Comparison of ENCODE assay signal across 2 cellular contexts in the genomic region with DNA sequence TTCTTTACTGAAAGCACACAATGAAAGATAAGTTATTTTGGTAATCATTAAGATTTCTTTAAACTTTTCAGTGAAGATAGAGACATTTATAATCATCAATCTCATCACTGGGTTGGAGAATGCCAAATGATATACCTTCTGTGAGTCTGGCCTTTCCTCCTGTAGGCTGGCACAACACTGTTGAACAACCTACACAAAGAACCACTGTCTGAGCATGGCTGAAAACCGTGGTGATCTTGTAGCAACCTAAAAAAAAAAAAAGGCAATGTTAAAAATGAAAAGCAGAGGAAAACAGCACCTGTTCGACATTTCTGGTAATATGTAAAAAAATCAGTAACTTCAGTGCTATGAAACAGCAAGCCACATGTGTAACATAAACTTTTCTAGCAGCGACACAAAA.
TF ChIP-seq lines count a peak whose summit lies in the region.

No MANE protein-coding gene starts in this region.

TF ChIP-seq in IMR-90, 13 proteins besides CTCF, POLR2A, EP300 and RAD21:
- TF ChIP-seq MAFK (IDR thresholded peaks at IDR 0.05; ENCODE audit: low read depth, low read length) = no peak
- no peak for TF ChIP-seq NFE2L2 (IDR thresholded peaks at IDR 0.05; ENCODE audit: low read depth, low read length)
- no peak for TF ChIP-seq MAZ (IDR thresholded peaks at IDR 0.05; ENCODE audit: borderline replicate concordance, low read depth, low read length)
- no peak for TF ChIP-seq CHD1 (IDR thresholded peaks at IDR 0.05; ENCODE audit: low read depth, low read length)
- no peak for TF ChIP-seq FOS (IDR thresholded peaks at IDR 0.05; ENCODE audit: low read depth, low read length)
- TF ChIP-seq BHLHE40 (IDR thresholded peaks at IDR 0.05; ENCODE audit: low read depth, low read length) = no peak
- TF ChIP-seq MXI1 (IDR thresholded peaks at IDR 0.05; ENCODE audit: borderline replicate concordance, low read depth, low read length) = no peak
- TF ChIP-seq CEBPB (IDR thresholded peaks at IDR 0.05; ENCODE audit: low read depth, low read length) = no peak
- no peak for TF ChIP-seq RCOR1 (IDR thresholded peaks at IDR 0.05; ENCODE audit: insufficient replicate concordance, low read length)
- TF ChIP-seq, protein P1, sequence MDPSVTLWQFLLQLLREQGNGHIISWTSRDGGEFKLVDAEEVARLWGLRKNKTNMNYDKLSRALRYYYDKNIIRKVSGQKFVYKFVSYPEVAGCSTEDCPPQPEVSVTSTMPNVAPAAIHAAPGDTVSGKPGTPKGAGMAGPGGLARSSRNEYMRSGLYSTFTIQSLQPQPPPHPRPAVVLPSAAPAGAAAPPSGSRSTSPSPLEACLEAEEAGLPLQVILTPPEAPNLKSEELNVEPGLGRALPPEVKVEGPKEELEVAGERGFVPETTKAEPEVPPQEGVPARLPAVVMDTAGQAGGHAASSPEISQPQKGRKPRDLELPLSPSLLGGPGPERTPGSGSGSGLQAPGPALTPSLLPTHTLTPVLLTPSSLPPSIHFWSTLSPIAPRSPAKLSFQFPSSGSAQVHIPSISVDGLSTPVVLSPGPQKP (IDR thresholded peaks at IDR 0.05; ENCODE audit: borderline replicate concordance, low read depth, low read length) = no peak
- no peak for TF ChIP-seq RFX5 (IDR thresholded peaks at IDR 0.05; ENCODE audit: low read depth, low read length)
- TF ChIP-seq, protein P2, sequence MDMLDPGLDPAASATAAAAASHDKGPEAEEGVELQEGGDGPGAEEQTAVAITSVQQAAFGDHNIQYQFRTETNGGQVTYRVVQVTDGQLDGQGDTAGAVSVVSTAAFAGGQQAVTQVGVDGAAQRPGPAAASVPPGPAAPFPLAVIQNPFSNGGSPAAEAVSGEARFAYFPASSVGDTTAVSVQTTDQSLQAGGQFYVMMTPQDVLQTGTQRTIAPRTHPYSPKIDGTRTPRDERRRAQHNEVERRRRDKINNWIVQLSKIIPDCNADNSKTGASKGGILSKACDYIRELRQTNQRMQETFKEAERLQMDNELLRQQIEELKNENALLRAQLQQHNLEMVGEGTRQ (IDR thresholded peaks at IDR 0.05; ENCODE audit: low read depth, low read length) = no peak
- TF ChIP-seq SMC3 (IDR thresholded peaks at IDR 0.05; ENCODE audit: low read depth, low read length) = no peak

TF ChIP-seq in K562, 482 proteins besides CTCF, POLR2A, EP300 and RAD21:
- TF ChIP-seq ZFP30 (CRISPR knock-in tag; IDR thresholded peaks at IDR 0.05; ENCODE audit: borderline replicate concordance) (no peak), ZNF444 (CRISPR knock-in tag; IDR thresholded peaks at IDR 0.05) (no peak), FOXK2 (conservative IDR thresholded peaks at IDR 0.05 in 1 of 2, IDR thresholded peaks at IDR 0.05 in 1 of 2; ENCODE audit: low read depth in 2 of 2) (no peak), ZNF146 (CRISPR knock-in tag; IDR thresholded peaks at IDR 0.05; ENCODE audit: unreplicated experiment) (no peak)
- TF ChIP-seq, protein P3, sequence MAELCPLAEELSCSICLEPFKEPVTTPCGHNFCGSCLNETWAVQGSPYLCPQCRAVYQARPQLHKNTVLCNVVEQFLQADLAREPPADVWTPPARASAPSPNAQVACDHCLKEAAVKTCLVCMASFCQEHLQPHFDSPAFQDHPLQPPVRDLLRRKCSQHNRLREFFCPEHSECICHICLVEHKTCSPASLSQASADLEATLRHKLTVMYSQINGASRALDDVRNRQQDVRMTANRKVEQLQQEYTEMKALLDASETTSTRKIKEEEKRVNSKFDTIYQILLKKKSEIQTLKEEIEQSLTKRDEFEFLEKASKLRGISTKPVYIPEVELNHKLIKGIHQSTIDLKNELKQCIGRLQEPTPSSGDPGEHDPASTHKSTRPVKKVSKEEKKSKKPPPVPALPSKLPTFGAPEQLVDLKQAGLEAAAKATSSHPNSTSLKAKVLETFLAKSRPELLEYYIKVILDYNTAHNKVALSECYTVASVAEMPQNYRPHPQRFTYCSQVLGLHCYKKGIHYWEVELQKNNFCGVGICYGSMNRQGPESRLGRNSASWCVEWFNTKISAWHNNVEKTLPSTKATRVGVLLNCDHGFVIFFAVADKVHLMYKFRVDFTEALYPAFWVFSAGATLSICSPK (IDR thresholded peaks at IDR 0.05; ENCODE audit: borderline replicate concordance) = no peak
- TF ChIP-seq, protein P4, sequence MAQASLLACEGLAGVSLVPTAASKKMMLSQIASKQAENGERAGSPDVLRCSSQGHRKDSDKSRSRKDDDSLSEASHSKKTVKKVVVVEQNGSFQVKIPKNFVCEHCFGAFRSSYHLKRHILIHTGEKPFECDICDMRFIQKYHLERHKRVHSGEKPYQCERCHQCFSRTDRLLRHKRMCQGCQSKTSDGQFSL (CRISPR knock-in tag; IDR thresholded peaks at IDR 0.05) = no peak
- TF ChIP-seq, protein P4 (tag; IDR thresholded peaks at IDR 0.05) = no peak
TF ChIP-seq in K562: peak in this region for 0.
